ENCODE assay signal across 9 cellular contexts in the genomic region with DNA sequence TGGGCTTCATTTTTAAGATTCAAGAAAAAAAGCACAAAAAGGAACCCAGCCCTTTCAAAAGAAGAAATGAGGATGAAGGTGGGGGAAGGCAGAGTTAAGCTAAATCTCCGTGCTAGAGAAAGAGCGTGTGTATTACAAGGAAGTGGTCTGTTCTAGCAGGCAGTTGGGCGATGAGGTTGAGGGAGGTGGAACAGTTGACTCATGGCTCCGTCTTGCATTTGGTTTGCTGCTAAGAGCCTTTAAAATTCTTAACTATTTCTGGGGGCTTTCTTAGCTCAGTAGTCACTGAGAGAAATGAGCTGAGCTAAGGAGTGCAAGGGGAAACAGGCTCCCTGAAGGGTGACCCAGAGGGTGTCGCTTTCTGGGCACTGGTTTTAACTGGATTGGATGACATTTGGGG.
A peak's percentile ranks its signal among the peaks of the same experiment; 100 is the strongest.
DNase-seq lines count a peak whose midpoint lies in the region; ATAC-seq and TF ChIP-seq lines count a peak whose summit lies in the region.
"Had no signal": no experiment of that assay in that cellular context is flagged by ENCODE, and none has a peak within 500 bp of the region (broad histone marks: within the 10 kb centered on the region; RNA-seq: fewer than 3 reads in every experiment).

No MANE protein-coding gene starts in this region.

- peaks cover 12% of the 10 kb centered on the region for H3K4me1 Mint-ChIP-seq in osteocyte (ENCODE audit: unreplicated experiment)

- no peak for TF ChIP-seq EP300 in SK-N-SH (IDR thresholded peaks at IDR 0.05; ENCODE audit: borderline replicate concordance in 1 of 2, low read depth in 1 of 2, low read length in 1 of 2)

- no peaks in the 10 kb centered on the region for H3K9me2 ChIP-seq in SK-N-SH

- no peaks in the 10 kb centered on the region for H3K9me3 Mint-ChIP-seq in osteocyte (ENCODE audit: unreplicated experiment)

- 14% methylated on average over 5 of the region's 5 CpGs for WGBS in SK-N-SH (ENCODE audit: low lambda C conversion rate)

- H3K4me3 Mint-ChIP-seq in osteocyte (ENCODE audit: unreplicated experiment): no peak overlapping the region

- no peak overlapping the region for H3K4me2 ChIP-seq in SK-N-SH
- H3K4me2 ChIP-seq: A549 had no signal

- no peaks in the 10 kb centered on the region for H3F3A ChIP-seq in SK-N-SH (replicated peaks; ENCODE audit: insufficient read depth)

- ATAC-seq in SK-N-SH treated with all-trans-retinoic acid at 6 μM for 48 hours (peak; percentile 39; the same call in 1 of the 3 replicates), HG02973 (IDR thresholded peaks at IDR 0.05; ENCODE audit: unreplicated experiment) (peak; percentile 84)
- ATAC-seq: A549 had no signal

- H3K4me1 ChIP-seq in SK-N-SH (ENCODE audit: control insufficient read depth in 1 of 2, insufficient read depth in 2 of 2, low read depth in 1 of 2, low read length in 1 of 2) (no peaks in the 10 kb centered on the region), SJCRH30 (no peaks in the 10 kb centered on the region)

- no peak overlapping the region for H3K9ac ChIP-seq in SK-N-SH

- POLR2A ChIA-PET in SK-N-SH (lab: Yijun Ruan, JAX): no interaction called here

- H3K27me3 ChIP-seq in SK-N-SH (ENCODE audit: insufficient read depth): peaks cover 50% of the 10 kb centered on the region; the same call in 1 of the 2 replicates
- H3K27me3 ChIP-seq in SJCRH30: no peaks in the 10 kb centered on the region

- H3K9me3 ChIP-seq in SK-N-SH: no peaks in the 10 kb centered on the region
- no peaks in the 10 kb centered on the region for H3K9me3 ChIP-seq in SJCRH30 (replicated peaks)

- no peaks in the 10 kb centered on the region for H3K36me3 Mint-ChIP-seq in osteocyte (ENCODE audit: unreplicated experiment)

- TF ChIP-seq CTCF in SK-N-SH (IDR thresholded peaks at IDR 0.05) (no peak), osteocyte (IDR thresholded peaks at IDR 0.05) (no peak)

- H2AFZ ChIP-seq in SK-N-SH (ENCODE audit: low read depth): no peak overlapping the region

- H3K27me3 Mint-ChIP-seq in osteocyte (ENCODE audit: unreplicated experiment): no peaks in the 10 kb centered on the region

- H3K27ac ChIP-seq in SK-N-SH (ENCODE audit: low read depth in 2 of 2, low read length in 1 of 2) (no peak overlapping the region), SJCRH30 (no peak overlapping the region)
- H3K27ac ChIP-seq: A549 had no signal

- no peak overlapping the region for H3K4me3 ChIP-seq in SK-N-SH (ENCODE audit: low read depth in 2 of 2, low read length in 1 of 2)
- H3K4me3 ChIP-seq in SJCRH30: no peak overlapping the region
- H3K4me3 ChIP-seq: A549 had no signal

- CTCF ChIA-PET in SK-N-SH (lab: Yijun Ruan, JAX): no interaction called here

- no peaks in the 10 kb centered on the region for H4K20me1 ChIP-seq in SK-N-SH (ENCODE audit: insufficient read depth)

- H3K36me3 ChIP-seq in SK-N-SH (replicated peaks in 1 of 2; ENCODE audit: control insufficient read depth in 1 of 2, insufficient read depth in 2 of 2, low read length in 1 of 2) (no peaks in the 10 kb centered on the region), SJCRH30 (no peaks in the 10 kb centered on the region)

- peak overlapping the region; percentile 76 for H3K27ac Mint-ChIP-seq in osteocyte (ENCODE audit: unreplicated experiment)

- no peak for TF ChIP-seq RAD21 in SK-N-SH (IDR thresholded peaks at IDR 0.05; ENCODE audit: low read length)

- no peaks in the 10 kb centered on the region for H3K79me2 ChIP-seq in SK-N-SH (ENCODE audit: insufficient read depth)

- DNase-seq in SK-N-SH (no peak), SJCRH30 (peak; percentile 7 to 31), amniotic stem cell (lab: John Stamatoyannopoulos, UW) (peak; percentile 66), osteocyte (ENCODE audit: extremely low spot score, unreplicated experiment) (no peak), NCI-H2227 (lab: John Stamatoyannopoulos, UW; ENCODE audit: unreplicated experiment) (no peak), SHP77 (lab: John Stamatoyannopoulos, UW) (no peak)

TF ChIP-seq in SK-N-SH treated with all-trans-retinoic acid at 6 μM for 48 hours, 23 proteins besides CTCF, POLR2A, EP300 and RAD21:
- TF ChIP-seq, protein P1, sequence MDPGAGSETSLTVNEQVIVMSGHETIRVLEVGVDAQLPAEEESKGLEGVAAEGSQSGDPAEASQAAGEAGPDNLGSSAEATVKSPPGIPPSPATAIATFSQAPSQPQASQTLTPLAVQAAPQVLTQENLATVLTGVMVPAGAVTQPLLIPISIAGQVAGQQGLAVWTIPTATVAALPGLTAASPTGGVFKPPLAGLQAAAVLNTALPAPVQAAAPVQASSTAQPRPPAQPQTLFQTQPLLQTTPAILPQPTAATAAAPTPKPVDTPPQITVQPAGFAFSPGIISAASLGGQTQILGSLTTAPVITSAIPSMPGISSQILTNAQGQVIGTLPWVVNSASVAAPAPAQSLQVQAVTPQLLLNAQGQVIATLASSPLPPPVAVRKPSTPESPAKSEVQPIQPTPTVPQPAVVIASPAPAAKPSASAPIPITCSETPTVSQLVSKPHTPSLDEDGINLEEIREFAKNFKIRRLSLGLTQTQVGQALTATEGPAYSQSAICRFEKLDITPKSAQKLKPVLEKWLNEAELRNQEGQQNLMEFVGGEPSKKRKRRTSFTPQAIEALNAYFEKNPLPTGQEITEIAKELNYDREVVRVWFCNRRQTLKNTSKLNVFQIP (CRISPR knock-in tag; IDR thresholded peaks at IDR 0.05; ENCODE audit: borderline replicate concordance, low read depth): no peak
- TF ChIP-seq SNAI2 (CRISPR knock-in tag; IDR thresholded peaks at IDR 0.05) (no peak), ZFP3 (CRISPR knock-in tag; IDR thresholded peaks at IDR 0.05) (no peak), ARNTL (CRISPR knock-in tag; IDR thresholded peaks at IDR 0.05; ENCODE audit: borderline replicate concordance, low read depth) (no peak), ZC3H10 (CRISPR knock-in tag; IDR thresholded peaks at IDR 0.05) (no peak), TCF4 (CRISPR knock-in tag; IDR thresholded peaks at IDR 0.05; ENCODE audit: borderline replicate concordance) (no peak), TOX (CRISPR knock-in tag; IDR thresholded peaks at IDR 0.05; ENCODE audit: borderline replicate concordance) (no peak), BACH2 (CRISPR knock-in tag; IDR thresholded peaks at IDR 0.05; ENCODE audit: borderline replicate concordance) (no peak), OSR1 (CRISPR knock-in tag; IDR thresholded peaks at IDR 0.05) (no peak), CSDC2 (CRISPR knock-in tag; IDR thresholded peaks at IDR 0.05) (no peak), ESRRG (CRISPR knock-in tag; IDR thresholded peaks at IDR 0.05) (no peak), ISL1 (CRISPR knock-in tag; IDR thresholded peaks at IDR 0.05) (no peak)

TF ChIP-seq in SK-N-SH, 30 proteins besides CTCF, POLR2A, EP300 and RAD21 (continues in another document):
- no peak for TF ChIP-seq NRF1 (IDR thresholded peaks at IDR 0.05; ENCODE audit: low read depth, low read length)
- no peak for TF ChIP-seq MXI1 (IDR thresholded peaks at IDR 0.05; ENCODE audit: low read depth, low read length)
- no peak for TF ChIP-seq RCOR1 (IDR thresholded peaks at IDR 0.05; ENCODE audit: low read length)
- no peak for TF ChIP-seq EZH2phosphoT487 (IDR thresholded peaks at IDR 0.05; ENCODE audit: borderline replicate concordance, low read depth)
- TF ChIP-seq ELF1 (IDR thresholded peaks at IDR 0.05): no peak
- TF ChIP-seq GATA2 (CRISPR knock-in tag; IDR thresholded peaks at IDR 0.05): no peak
- TF ChIP-seq, protein P2, sequence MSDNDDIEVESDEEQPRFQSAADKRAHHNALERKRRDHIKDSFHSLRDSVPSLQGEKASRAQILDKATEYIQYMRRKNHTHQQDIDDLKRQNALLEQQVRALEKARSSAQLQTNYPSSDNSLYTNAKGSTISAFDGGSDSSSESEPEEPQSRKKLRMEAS (IDR thresholded peaks at IDR 0.05; ENCODE audit: low read depth): no peak
- TF ChIP-seq, protein P3, sequence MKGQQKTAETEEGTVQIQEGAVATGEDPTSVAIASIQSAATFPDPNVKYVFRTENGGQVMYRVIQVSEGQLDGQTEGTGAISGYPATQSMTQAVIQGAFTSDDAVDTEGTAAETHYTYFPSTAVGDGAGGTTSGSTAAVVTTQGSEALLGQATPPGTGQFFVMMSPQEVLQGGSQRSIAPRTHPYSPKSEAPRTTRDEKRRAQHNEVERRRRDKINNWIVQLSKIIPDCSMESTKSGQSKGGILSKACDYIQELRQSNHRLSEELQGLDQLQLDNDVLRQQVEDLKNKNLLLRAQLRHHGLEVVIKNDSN (IDR thresholded peaks at IDR 0.05; ENCODE audit: borderline replicate concordance, low read depth): no peak
- no peak for TF ChIP-seq NFIC (IDR thresholded peaks at IDR 0.05; ENCODE audit: borderline replicate concordance)
- TF ChIP-seq RXRA (IDR thresholded peaks at IDR 0.05; ENCODE audit: borderline replicate concordance, low read depth): no peak
- no peak for TF ChIP-seq GABPA (IDR thresholded peaks at IDR 0.05; ENCODE audit: low read depth)
- TF ChIP-seq, protein P4, sequence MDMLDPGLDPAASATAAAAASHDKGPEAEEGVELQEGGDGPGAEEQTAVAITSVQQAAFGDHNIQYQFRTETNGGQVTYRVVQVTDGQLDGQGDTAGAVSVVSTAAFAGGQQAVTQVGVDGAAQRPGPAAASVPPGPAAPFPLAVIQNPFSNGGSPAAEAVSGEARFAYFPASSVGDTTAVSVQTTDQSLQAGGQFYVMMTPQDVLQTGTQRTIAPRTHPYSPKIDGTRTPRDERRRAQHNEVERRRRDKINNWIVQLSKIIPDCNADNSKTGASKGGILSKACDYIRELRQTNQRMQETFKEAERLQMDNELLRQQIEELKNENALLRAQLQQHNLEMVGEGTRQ (IDR thresholded peaks at IDR 0.05; ENCODE audit: borderline replicate concordance, low read depth, low read length): no peak
- TF ChIP-seq MEF2A (IDR thresholded peaks at IDR 0.05; ENCODE audit: borderline replicate concordance, low read depth): no peak
- TF ChIP-seq FOXJ3 (CRISPR knock-in tag; IDR thresholded peaks at IDR 0.05): no peak
- TF ChIP-seq TEAD4 (IDR thresholded peaks at IDR 0.05; ENCODE audit: borderline replicate concordance, insufficient read depth): no peak
- TF ChIP-seq, protein P5, sequence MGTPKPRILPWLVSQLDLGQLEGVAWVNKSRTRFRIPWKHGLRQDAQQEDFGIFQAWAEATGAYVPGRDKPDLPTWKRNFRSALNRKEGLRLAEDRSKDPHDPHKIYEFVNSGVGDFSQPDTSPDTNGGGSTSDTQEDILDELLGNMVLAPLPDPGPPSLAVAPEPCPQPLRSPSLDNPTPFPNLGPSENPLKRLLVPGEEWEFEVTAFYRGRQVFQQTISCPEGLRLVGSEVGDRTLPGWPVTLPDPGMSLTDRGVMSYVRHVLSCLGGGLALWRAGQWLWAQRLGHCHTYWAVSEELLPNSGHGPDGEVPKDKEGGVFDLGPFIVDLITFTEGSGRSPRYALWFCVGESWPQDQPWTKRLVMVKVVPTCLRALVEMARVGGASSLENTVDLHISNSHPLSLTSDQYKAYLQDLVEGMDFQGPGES (IDR thresholded peaks at IDR 0.05; ENCODE audit: low read depth, low read length): no peak

Comparison
In these comparisons a context has a peak if more than half of its experiments do, and no peak if none do; other contexts are left out.
1. DNase-seq: peak in SJCRH30 (2 of 2) and amniotic stem cell (single experiment); none in SK-N-SH (single experiment), osteocyte (single experiment), NCI-H2227 (single experiment) and SHP77 (0 of 2).